15 cellular contexts compared by ENCODE assay signal in genomic region chr16:50856991-50857390, GRCh38.
"Had no signal": no experiment of that assay in that cellular context is flagged by ENCODE, and none has a peak within 500 bp of the region (broad histone marks: within the 10 kb centered on the region; RNA-seq: fewer than 3 reads in every experiment).

No MANE protein-coding gene starts in this region.

- DNase-seq: effector CD8-positive, alpha-beta T cell; heart right ventricle; hypothalamus; kidney; left cardiac atrium; left ventricle myocardium superior; mammary epithelial cell; naive thymus-derived CD8-positive, alpha-beta T cell; posterior cingulate gyrus; small intestine; stimulated activated CD4-positive, alpha-beta T cell treated with anti-CD3 and anti-CD28 coated beads, Interleukin-12 subunit alpha, Interleukin-12 subunit beta, amount 100 ng/mL, for 4 hours; stimulated activated CD4-positive, alpha-beta T cell treated with anti-CD3 and anti-CD28 coated beads, Interleukin-2, amount 100 ng/mL, for 48 hours; stimulated activated naive CD4-positive, alpha-beta T cell treated with Interleukin-2 at 50 U/mL for 16 hours; trophoblast cell had no signal

- ATAC-seq: heart right ventricle; left cardiac atrium; left ventricle myocardium superior; naive thymus-derived CD8-positive, alpha-beta T cell had no signal

- H3K4me1 ChIP-seq: heart right ventricle had no signal

- H3K27ac ChIP-seq: coronary artery, heart right ventricle had no signal

- H3K4me3 ChIP-seq: coronary artery, heart right ventricle had no signal

- H3K36me3 ChIP-seq: heart right ventricle had no signal
